In genomic region chr6:8435845-8436168, GRCh38 we compare ENCODE assay signal across 8 cellular contexts. TPM values are rescaled to one million over a fixed set of nuclear protein-coding genes. Genes with fewer than 3 reads are reported as not detected.
A peak's percentile ranks its signal among the peaks of the same experiment; 100 is the strongest.
DNase-seq lines count a peak whose midpoint lies in the region; ATAC-seq and TF ChIP-seq lines count a peak whose summit lies in the region.

No MANE protein-coding gene starts in this region.

- peaks cover 3% of the 10 kb centered on the region for H3K36me3 Mint-ChIP-seq in T-helper 17 cell (ENCODE audit: low read depth)

- H3K4me1 ChIP-seq in gastroesophageal sphincter, result peaks cover 0 to 37% (median 0%) of the 10 kb centered on the region in 3 donors

- 12 to 25% methylated on average over 13 of the region's 15 CpGs for WGBS in gastroesophageal sphincter (ENCODE audit: low coverage in 1 of 2), 2 donors

- H3K27ac Mint-ChIP-seq in T-helper 17 cell, result peak overlapping the region; percentile 94

- peak overlapping the region; percentile 76 to 95 (median 88) for H3K27ac ChIP-seq in gastroesophageal sphincter

- TF ChIP-seq POLR2A in gastroesophageal sphincter (IDR thresholded peaks at IDR 0.05), result no peak

- H3K4me3 Mint-ChIP-seq in T-helper 17 cell, result peak overlapping the region; percentile 96

- peak; percentile 32 for DNase-seq in NOMO-1 treated with DMSO at 0.1 percent for 48 hours (lab: John Stamatoyannopoulos, UW; ENCODE audit: unreplicated experiment)
- no peak for DNase-seq in NOMO-1 treated with dmso at 0.1 percent for 144 hours (lab: John Stamatoyannopoulos, UW; ENCODE audit: unreplicated experiment)
- DNase-seq in T-helper 17 cell, result no peak
- peak; percentile 47 for DNase-seq in renal cortical epithelial cell (ENCODE audit: low read depth)
- DNase-seq in COR-L47 (lab: John Stamatoyannopoulos, UW), result no peak
- DNase-seq in NCI-H524 treated with DMSO at 0.1 percent for 48 hours (lab: John Stamatoyannopoulos, UW), result no peak

- TF ChIP-seq EP300 in gastroesophageal sphincter (IDR thresholded peaks at IDR 0.05), result no peak

- H3K9me3 ChIP-seq in T-helper 17 cell (ENCODE audit: control insufficient read depth, low read length, poor library complexity, severe bottlenecking) (no peaks in the 10 kb centered on the region), gastroesophageal sphincter (no peaks in the 10 kb centered on the region)

- no peak for TF ChIP-seq CTCF in gastroesophageal sphincter (IDR thresholded peaks at IDR 0.05)

- peaks cover 34% of the 10 kb centered on the region for H3K4me1 Mint-ChIP-seq in T-helper 17 cell

- no peaks in the 10 kb centered on the region for H3K27me3 Mint-ChIP-seq in T-helper 17 cell

- no peaks in the 10 kb centered on the region for H3K36me3 ChIP-seq in gastroesophageal sphincter

- H3K4me3 ChIP-seq in gastroesophageal sphincter, result peak overlapping the region; percentile 80 to 92

- no peaks in the 10 kb centered on the region for H3K27me3 ChIP-seq in gastroesophageal sphincter

- no peak for ATAC-seq in T-helper 17 cell
- peak; percentile 61 for ATAC-seq in gastroesophageal sphincter
- ATAC-seq in GM18511 (IDR thresholded peaks at IDR 0.05; ENCODE audit: unreplicated experiment), result no peak

RNA-seq across cellular contexts. Expression of gene SLC35B3, which starts 0.5 kb away (rescaled TPM):
- total RNA-seq in T-helper 17 cell (1 to 10 TPM; 4.5 to 6.4 TPM), gastroesophageal sphincter (10 to 100 TPM; 10.2 to 17.6 (median 13.7) TPM), renal cortical epithelial cell (23.4 and 54.2 TPM in 2 replicates)

Comparison
In these comparisons a context has a peak if more than half of its experiments do, and no peak if none do; other contexts are left out.
1. DNase-seq: peak in NOMO-1 treated with DMSO at 0.1 percent for 48 hours (single experiment) and renal cortical epithelial cell (single experiment); none in NOMO-1 treated with dmso at 0.1 percent for 144 hours (single experiment), T-helper 17 cell (0 of 3), COR-L47 (single experiment) and NCI-H524 treated with DMSO at 0.1 percent for 48 hours (single experiment).